Comparison of ENCODE assay signal across 21 cellular contexts in the genomic region with DNA sequence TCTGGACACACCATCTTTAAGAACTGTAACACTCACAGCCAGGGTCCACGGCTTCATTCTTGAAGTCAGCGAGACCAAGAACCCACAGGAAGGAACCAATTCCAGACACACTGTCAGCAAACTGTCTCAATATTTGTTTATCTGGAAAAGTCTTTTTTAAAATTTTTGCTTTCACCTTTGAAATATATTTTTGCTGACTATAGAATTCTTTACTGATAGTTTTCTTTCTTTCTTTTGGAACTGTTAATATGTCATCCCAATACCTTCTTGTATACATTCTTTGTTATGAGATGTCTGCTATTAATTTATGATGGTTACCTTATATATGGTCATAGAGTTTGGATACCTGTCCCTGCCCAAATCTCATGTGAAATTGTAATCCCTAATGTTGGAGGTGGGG.
DNase-seq lines count a peak whose midpoint lies in the region; ATAC-seq, FAIRE-seq and TF ChIP-seq lines count a peak whose summit lies in the region.
"Had no signal": no experiment of that assay in that cellular context is flagged by ENCODE, and none has a peak within 500 bp of the region (broad histone marks: within the 10 kb centered on the region; RNA-seq: fewer than 3 reads in every experiment).

No MANE protein-coding gene starts in this region.

- H3K4me2 ChIP-seq in HepG2 (ENCODE audit: low read depth, low read length) (no peak overlapping the region), K562 (ENCODE audit: insufficient read depth, low read length) (no peak overlapping the region)
- H3K4me2 ChIP-seq: BLaER1 had no signal

- H3K4me1 ChIP-seq in HepG2 (ENCODE audit: insufficient read depth, low read length): no peaks in the 10 kb centered on the region
- H3K4me1 ChIP-seq in right lobe of liver: no peaks in the 10 kb centered on the region
- no peaks in the 10 kb centered on the region for H3K4me1 ChIP-seq in K562 (replicated peaks in 1 of 2; ENCODE audit: control insufficient read depth in 2 of 2, insufficient read depth in 2 of 2, low read length in 2 of 2)
- H3K4me1 ChIP-seq in breast epithelium: no peaks in the 10 kb centered on the region
- H3K4me1 ChIP-seq: BE2C, BLaER1, Caco-2 had no signal

- WGBS in HepG2 (ENCODE audit: low lambda C conversion rate): 10% methylated on average over 2 of the region's 2 CpGs
- 64% methylated on average over 2 of the region's 2 CpGs for WGBS in right lobe of liver (ENCODE audit: insufficient coverage, low coverage, low lambda C conversion rate, missing lambda C conversion rate)
- WGBS in K562 (ENCODE audit: insufficient coverage, low coverage, missing lambda C conversion rate): 0% methylated on average over 2 of the region's 2 CpGs

- in situ Hi-C loops in HepG2 (cut with HindIII; ENCODE audit: extremely low pct_ligation_motif_present, low pct_unique_long_range_greater_than_20kb) (no loop called here), K562 (cut with MboI) (no loop called here)

- H2AFZ ChIP-seq in HepG2 (ENCODE audit: low read length) (no peak overlapping the region), K562 (ENCODE audit: low read depth, low read length) (no peak overlapping the region)

- no peaks in the 10 kb centered on the region for H3K9me1 ChIP-seq in K562 (ENCODE audit: control insufficient read depth, insufficient read depth, low read length)

- H3K36me3 ChIP-seq in HepG2 (replicated peaks in 1 of 2; ENCODE audit: control insufficient read depth in 1 of 2, insufficient read depth in 2 of 2, low read length in 2 of 2): no peaks in the 10 kb centered on the region
- no peaks in the 10 kb centered on the region for H3K36me3 ChIP-seq in right lobe of liver
- no peaks in the 10 kb centered on the region for H3K36me3 ChIP-seq in K562 (ENCODE audit: control insufficient read depth, insufficient read depth, low read length)
- no peaks in the 10 kb centered on the region for H3K36me3 ChIP-seq in breast epithelium
- H3K36me3 ChIP-seq: BE2C, BLaER1 had no signal

- no peak overlapping the region for H3K9ac ChIP-seq in HepG2 (ENCODE audit: insufficient read depth, low read depth, low read length)
- no peak overlapping the region for H3K9ac ChIP-seq in K562 (ENCODE audit: insufficient read depth in 1 of 2, low read depth in 2 of 2, low read length in 2 of 2)
- H3K9ac ChIP-seq: BLaER1 had no signal

- ATAC-seq in HepG2 (no peak), right lobe of liver (no peak), K562 (no peak), GM19324 (IDR thresholded peaks at IDR 0.05; ENCODE audit: low FRiP score, unreplicated experiment) (no peak)

- intact Hi-C loops in HepG2 (cut with micrococcal nuclease; ENCODE audit: unreplicated experiment) (no loop called here), right lobe of liver (cut with DNase I) (no loop called here), K562 (cut with micrococcal nuclease) (no loop called here), breast epithelium (cut with DNase I; ENCODE audit: low total_unique reads) (no loop called here)

- H4K20me1 ChIP-seq in HepG2 (ENCODE audit: insufficient read depth, low read length): no peaks in the 10 kb centered on the region
- H4K20me1 ChIP-seq in K562 (replicated peaks; ENCODE audit: control insufficient read depth, insufficient read depth, low read length): no peaks in the 10 kb centered on the region
- H4K20me1 ChIP-seq: BLaER1 had no signal

- DNase-seq in HepG2 (ENCODE audit: low spot score): no peak
- no peak for DNase-seq in right lobe of liver
- DNase-seq in K562 (ENCODE audit: extremely low read depth in 1 of 4, low spot score in 3 of 4): no peak
- DNase-seq in breast epithelium (ENCODE audit: low spot score in 2 of 2): no peak
- DNase-seq: ACHN; BE2C; C1 segment of cervical spinal cord; Caco-2; Calu3; CD4-positive, alpha-beta memory T cell; CD4-positive, CD25-positive, alpha-beta regulatory T cell; CD8-positive, alpha-beta memory T cell; DMS79 treated with DMSO at 0.1 percent for 48 hours; GF-D8 had no signal

- H3K27me3 ChIP-seq in HepG2 (ENCODE audit: control insufficient read depth in 1 of 2, insufficient read depth in 2 of 2, low read length in 2 of 2) (peaks cover 2 to 24% of the 10 kb centered on the region in 2 experiments; a peak in 2 of 5 replicates), right lobe of liver (peaks cover 0 to 3% of the 10 kb centered on the region in 2 donors), K562 (ENCODE audit: control insufficient read depth in 2 of 2, insufficient read depth in 2 of 2, low read length in 2 of 2) (peaks cover 0 to 20% of the 10 kb centered on the region in 2 experiments; a peak in 3 of 5 replicates), breast epithelium (no peaks in the 10 kb centered on the region)
- H3K27me3 ChIP-seq: BLaER1 had no signal

- TF ChIP-seq RAD21 in HepG2 (CRISPR knock-in tag; IDR thresholded peaks at IDR 0.05) (no peak), K562 (CRISPR knock-in tag; conservative IDR thresholded peaks at IDR 0.05 in 1 of 2, IDR thresholded peaks at IDR 0.05 in 1 of 2) (no peak)

- CTCF ChIA-PET in HepG2 (lab: Yijun Ruan, JAX; ENCODE audit: low intra/inter-chr PET ratio, low total read pairs): no interaction called here
- CTCF ChIA-PET in K562 (lab: Yijun Ruan, JAX; ENCODE audit: low intra/inter-chr PET ratio): no interaction called here

- BruUV-seq in HepG2 (replicated peaks; lab: Mats Ljungman, UMichigan): no TSS peak
- no TSS peak for BruUV-seq in K562 (replicated peaks; lab: Mats Ljungman, UMichigan)

- no peak overlapping the region for H3K27ac ChIP-seq in HepG2 (ENCODE audit: extremely low read length, insufficient read depth, low read length)
- H3K27ac ChIP-seq in right lobe of liver: no peak overlapping the region
- H3K27ac ChIP-seq in K562 (ENCODE audit: extremely low read depth, low read depth, low read length): no peak overlapping the region
- no peak overlapping the region for H3K27ac ChIP-seq in breast epithelium
- H3K27ac ChIP-seq: 22Rv1, BLaER1 had no signal

- TF ChIP-seq EP300 in HepG2 (IDR thresholded peaks at IDR 0.05; ENCODE audit: low read depth in 2 of 2, low read length in 2 of 2) (no peak), HepG2 (CRISPR knock-in tag; IDR thresholded peaks at IDR 0.05; ENCODE audit: borderline replicate concordance) (no peak), K562 (IDR thresholded peaks at IDR 0.05; ENCODE audit: low read length) (no peak)

- POLR2A ChIA-PET in HepG2 (lab: Yijun Ruan, JAX): no interaction called here
- POLR2A ChIA-PET in K562 (lab: Yijun Ruan, JAX): interaction anchor here (0.6 kb wide), 1 partner anchor 256 kb away, joined by 3 read pairs; no protein-coding TSS in a partner anchor

- H3K4me3 ChIP-seq in HepG2 (replicated peaks in 1 of 3; ENCODE audit: insufficient read depth in 1 of 3, low read depth in 2 of 3, low read length in 3 of 3) (no peak overlapping the region), right lobe of liver (no peak overlapping the region), K562 (no peak overlapping the region), breast epithelium (no peak overlapping the region)
- H3K4me3 ChIP-seq: BLaER1 had no signal

- no peak for FAIRE-seq in HepG2 (lab: Jason Lieb, UNC)
- no peak for FAIRE-seq in K562 (lab: Jason Lieb, UNC)
- FAIRE-seq: D721Med, G401.6, GM12891, GM19239 had no signal

- no peaks in the 10 kb centered on the region for H3K9me3 ChIP-seq in HepG2 (ENCODE audit: low read length)
- H3K9me3 ChIP-seq in right lobe of liver: no peaks in the 10 kb centered on the region
- no peaks in the 10 kb centered on the region for H3K9me3 ChIP-seq in K562 (replicated peaks; ENCODE audit: control insufficient read depth, insufficient read depth, low read depth, low read length)
- H3K9me3 ChIP-seq in breast epithelium: peaks cover 0 to 2% of the 10 kb centered on the region in 2 donors
- H3K9me3 ChIP-seq: BE2C had no signal

- H3K79me2 ChIP-seq in HepG2 (ENCODE audit: insufficient read depth, low read length) (no peaks in the 10 kb centered on the region), K562 (ENCODE audit: control insufficient read depth, insufficient read depth, low read length) (no peaks in the 10 kb centered on the region)

- TF ChIP-seq POLR2A in HepG2 (IDR thresholded peaks at IDR 0.05; ENCODE audit: insufficient read depth in 1 of 2, low read depth in 2 of 2, low read length in 2 of 2): no peak
- TF ChIP-seq POLR2A in right lobe of liver (IDR thresholded peaks at IDR 0.05): no peak
- no peak for TF ChIP-seq POLR2A in K562 (conservative IDR thresholded peaks at IDR 0.05)
- TF ChIP-seq POLR2A in breast epithelium (IDR thresholded peaks at IDR 0.05): no peak

- TF ChIP-seq CTCF in HepG2 (CRISPR knock-in tag; IDR thresholded peaks at IDR 0.05) (no peak), right lobe of liver (IDR thresholded peaks at IDR 0.05) (no peak), K562 (IDR thresholded peaks at IDR 0.05 in 2 of 3, conservative IDR thresholded peaks at IDR 0.05 in 1 of 3; ENCODE audit: insufficient read depth in 2 of 3, low read depth in 1 of 3, low read length in 3 of 3) (no peak), breast epithelium (IDR thresholded peaks at IDR 0.05) (no peak)

TF ChIP-seq in HepG2, 621 proteins besides CTCF, POLR2A, EP300 and RAD21 (continues in another document):
- peak; percentile 30; the same call in 1 of the 2 replicates for TF ChIP-seq MAFF (IDR thresholded peaks at IDR 0.05; ENCODE audit: low read depth, low read length)

TF ChIP-seq in K562, 482 proteins besides CTCF, POLR2A, EP300 and RAD21:
- peak; percentile 36; the same call in 1 of the 2 replicates for TF ChIP-seq C11orf30 (IDR thresholded peaks at IDR 0.05; ENCODE audit: low read depth)
- no peak for TF ChIP-seq PCBP1 (IDR thresholded peaks at IDR 0.05; ENCODE audit: low read depth, low read length, poor library complexity, severe bottlenecking)
- TF ChIP-seq ZNF316 (IDR thresholded peaks at IDR 0.05): peak; percentile 76
- 0 out of 2 replicates have a peak, but pooled peaks have one; percentile 19 for TF ChIP-seq MAFG (tag; conservative IDR thresholded peaks at IDR 0.05)

Comparison
In these comparisons a context has a peak if more than half of its experiments do, and no peak if none do; other contexts are left out.
1. Of the 241 proteins assayed by ChIP-seq in both HepG2 and K562: peak only in HepG2: MAFF and MAFK; only in K562: MAFG; in both: none; in neither: 238.